In genomic region chr6:162728177-162728571, GRCh38 we compare ENCODE assay signal across 8 cellular contexts. TPM values are rescaled to one million over a fixed set of nuclear protein-coding genes. Genes with fewer than 3 reads are reported as not detected.
A peak's percentile ranks its signal among the peaks of the same experiment; 100 is the strongest.
DNase-seq lines count a peak whose midpoint lies in the region; ATAC-seq, FAIRE-seq and TF ChIP-seq lines count a peak whose summit lies in the region.

No MANE protein-coding gene starts in this region.

- CTCF ChIA-PET in PC-9 (lab: Charles Lee) (no interaction called here), H1 (lab: Charles Lee; ENCODE audit: partially characterized antibody) (no interaction called here)

- no peak overlapping the region for H2BK5ac ChIP-seq in H1 (ENCODE audit: low read depth, low read length)

- no TSS peak for BruUV-seq in PC-9 (replicated peaks; lab: Mats Ljungman, UMichigan)

- no peak overlapping the region for H3K4ac ChIP-seq in H1 (replicated peaks; ENCODE audit: insufficient read length, low read depth, low read length)

- no peak overlapping the region for H3K23ac ChIP-seq in H1 (ENCODE audit: insufficient read length)

- no peak overlapping the region for H4K91ac ChIP-seq in H1 (replicated peaks; ENCODE audit: insufficient read length, low read length)

- H3K56ac ChIP-seq in H1 (replicated peaks; ENCODE audit: insufficient read length, low read depth, low read length) = no peak overlapping the region

- H3K27me3 ChIP-seq in BLaER1 (no peaks in the 10 kb centered on the region), PC-9 (ENCODE audit: insufficient read depth, low read depth) (no peaks in the 10 kb centered on the region), H1 (replicated peaks in 1 of 4; ENCODE audit: control insufficient read depth in 3 of 4, extremely low read depth in 1 of 4, insufficient read depth in 3 of 4, low read length in 3 of 4) (no peaks in the 10 kb centered on the region; a peak in 2 of 7 replicates)

- intact Hi-C loops in PC-9 (cut with micrococcal nuclease; ENCODE audit: unreplicated experiment) = no loop called here

- FAIRE-seq in H1 (lab: Jason Lieb, UNC) = no peak

- no peak overlapping the region for H2AK5ac ChIP-seq in H1 (ENCODE audit: low read depth, low read length)

- H3K79me2 ChIP-seq in PC-9 (ENCODE audit: low read depth) = no peaks in the 10 kb centered on the region
- H3K79me2 ChIP-seq in H1 (ENCODE audit: control insufficient read depth in 1 of 2, insufficient read depth in 2 of 2, low read length in 2 of 2) = no peaks in the 10 kb centered on the region

- H2BK120ac ChIP-seq in H1 (replicated peaks; ENCODE audit: low read depth, low read length) = no peak overlapping the region

- WGBS in H1 (ENCODE audit: extremely low coverage in 1 of 2, insufficient coverage in 1 of 2, insufficient read length in 1 of 2, insufficient replicate concordance in 2 of 2, low coverage in 1 of 2, low lambda C conversion rate in 2 of 2, missing lambda C conversion rate in 1 of 2), 2 experiments = 71% methylated on average over 7 of the region's 7 CpGs; no CpG with 5 or more reads in 1 of the 2 experiments

- no peak overlapping the region for H3K14ac ChIP-seq in H1 (ENCODE audit: insufficient read length)

- no peaks in the 10 kb centered on the region for H3K23me2 ChIP-seq in H1 (ENCODE audit: low read depth, low read length)

- H2BK20ac ChIP-seq in H1 (ENCODE audit: low read length) = no peak overlapping the region

- H2BK15ac ChIP-seq in H1 (ENCODE audit: low read length) = no peak overlapping the region

- TF ChIP-seq POLR2A in H1 (IDR thresholded peaks at IDR 0.05; ENCODE audit: control extremely low read depth in 1 of 2, low read depth in 2 of 2, low read length in 2 of 2) = no peak

- no peaks in the 10 kb centered on the region for H3K9me2 ChIP-seq in PC-9 (ENCODE audit: insufficient read depth)

- TF ChIP-seq EP300 in H1 (IDR thresholded peaks at IDR 0.05; ENCODE audit: borderline replicate concordance in 1 of 2, low read depth in 2 of 2, low read length in 2 of 2) = no peak

- H3K36me3 ChIP-seq in BLaER1 (no peaks in the 10 kb centered on the region), PC-9 (ENCODE audit: low read depth) (no peaks in the 10 kb centered on the region), H1 (ENCODE audit: control insufficient read depth in 2 of 4, insufficient read depth in 4 of 4, low read length in 3 of 4) (no peaks in the 10 kb centered on the region)

- no peaks in the 10 kb centered on the region for H3F3A ChIP-seq in PC-9 (ENCODE audit: insufficient read depth, low read depth)

- H3K4me2 ChIP-seq in BLaER1 = peak overlapping the region; percentile 82
- peak overlapping the region; percentile 77 for H3K4me2 ChIP-seq in PC-9
- H3K4me2 ChIP-seq in H1 (ENCODE audit: insufficient read depth in 1 of 2, low read depth in 2 of 2, low read length in 2 of 2) = peak overlapping the region; percentile 57 to 60

- POLR2A ChIA-PET in PC-9 (lab: Charles Lee; ENCODE audit: unreplicated experiment) = no interaction called here
- POLR2A ChIA-PET in H1 (lab: Charles Lee; ENCODE audit: partially characterized antibody) = no interaction called here

- H3K9me3 ChIP-seq in BLaER1 (0 out of 2 replicates have a peak, but pooled peaks cover 3% of the 10 kb centered on the region), PC-9 (ENCODE audit: insufficient read depth, low read depth) (no peaks in the 10 kb centered on the region), H1 (ENCODE audit: insufficient read depth in 2 of 2, low read depth in 1 of 2, low read length in 1 of 2) (no peaks in the 10 kb centered on the region)

- H3K4me1 ChIP-seq in BLaER1 (no peaks in the 10 kb centered on the region), PC-9 (replicated peaks; ENCODE audit: insufficient read depth) (0 out of 2 replicates have a peak, but pooled peaks cover 5% of the 10 kb centered on the region), H1 (replicated peaks in 1 of 4; ENCODE audit: control insufficient read depth in 3 of 4, insufficient read depth in 4 of 4, low read length in 3 of 4) (no peaks in the 10 kb centered on the region; a peak in 1 of 7 replicates)

- H3K9ac ChIP-seq in BLaER1 (no peak overlapping the region), H1 (replicated peaks in 1 of 4; ENCODE audit: extremely low read depth in 1 of 4, low read depth in 3 of 4, low read length in 3 of 4) (no peak overlapping the region; a peak in 1 of 7 replicates)

- no peak overlapping the region for H2BK12ac ChIP-seq in H1 (ENCODE audit: low read depth, low read length)

- H4K20me1 ChIP-seq in BLaER1 = no peaks in the 10 kb centered on the region
- H4K20me1 ChIP-seq in PC-9 (ENCODE audit: insufficient read depth) = no peaks in the 10 kb centered on the region
- H4K20me1 ChIP-seq in H1 (replicated peaks in 1 of 2; ENCODE audit: control insufficient read depth in 1 of 2, insufficient read depth in 2 of 2, low read length in 2 of 2) = no peaks in the 10 kb centered on the region

- TF ChIP-seq CTCF in PC-9 (conservative IDR thresholded peaks at IDR 0.05) = no peak
- TF ChIP-seq CTCF in H1 (IDR thresholded peaks at IDR 0.05; ENCODE audit: control extremely low read depth in 1 of 3, insufficient read depth in 1 of 3, low read depth in 1 of 3, low read length in 3 of 3) = no peak
- TF ChIP-seq CTCF in omental fat pad (IDR thresholded peaks at IDR 0.05) = no peak

- no peak overlapping the region for H3K27ac ChIP-seq in BLaER1
- H3K27ac ChIP-seq in PC-9 = no peak overlapping the region
- H3K27ac ChIP-seq in H1 (ENCODE audit: low read depth, low read length) = peak overlapping the region; percentile 68; the same call in 1 of the 2 replicates

- no peak for DNase-seq in PC-9
- DNase-seq in H1 (ENCODE audit: low read depth in 1 of 2, low spot score in 2 of 2) = no peak
- DNase-seq in omental fat pad (ENCODE audit: low spot score) = no peak
- no peak for DNase-seq in mucosa of gallbladder (ENCODE audit: low spot score)
- DNase-seq in NCI-H510A (lab: John Stamatoyannopoulos, UW) = no peak
- DNase-seq in HPDE6-E6E7 (ENCODE audit: extremely low spot score) = no peak

- H3K79me1 ChIP-seq in H1 (ENCODE audit: low read depth, low read length) = no peaks in the 10 kb centered on the region

- 0 out of 2 replicates have a peak overlapping the region, but pooled peaks have one; percentile 83 for H3K4me3 ChIP-seq in BLaER1
- H3K4me3 ChIP-seq in PC-9 = peak overlapping the region; percentile 35; the same call in 1 of the 2 replicates
- peak overlapping the region in 3 of 4 experiments; percentile 8 to 45 (median 29); a peak in 4 of 8 replicates for H3K4me3 ChIP-seq in H1 (ENCODE audit: extremely low read depth in 1 of 4, insufficient read depth in 2 of 4, low read depth in 3 of 4, low read length in 4 of 4)

- no peak overlapping the region for H4K5ac ChIP-seq in H1 (ENCODE audit: insufficient read length, low read depth, low read length)

- no peak for TF ChIP-seq RAD21 in H1 (IDR thresholded peaks at IDR 0.05 in 1 of 2, conservative IDR thresholded peaks at IDR 0.05 in 1 of 2; ENCODE audit: low read depth in 2 of 2, low read length in 2 of 2)

- no peak overlapping the region for H4K8ac ChIP-seq in H1 (ENCODE audit: extremely low read depth, insufficient read depth, low read length)

- peak overlapping the region; percentile 48; the same call in 1 of the 2 replicates for H2AFZ ChIP-seq in PC-9
- H2AFZ ChIP-seq in H1 (ENCODE audit: low read length) = peak overlapping the region; percentile 91

- no peak overlapping the region for H3K18ac ChIP-seq in H1 (ENCODE audit: extremely low read depth, low read length)

- ATAC-seq in omental fat pad (ENCODE audit: low FRiP score) (peak; percentile 15), GM21360 (IDR thresholded peaks at IDR 0.05; ENCODE audit: unreplicated experiment) (no peak)

TF ChIP-seq in H1, 55 proteins besides CTCF, POLR2A, EP300 and RAD21 (continues in another document):
- TF ChIP-seq GABPA (IDR thresholded peaks at IDR 0.05; ENCODE audit: borderline replicate concordance, insufficient read depth, low read length) (no peak), CREB1 (IDR thresholded peaks at IDR 0.05) (no peak), BCL11A (IDR thresholded peaks at IDR 0.05; ENCODE audit: low read depth in 2 of 2, low read length in 2 of 2) (no peak), SP4 (IDR thresholded peaks at IDR 0.05; ENCODE audit: low read length) (no peak), TEAD4 (IDR thresholded peaks at IDR 0.05; ENCODE audit: low read depth, low read length) (no peak), SIRT6 (IDR thresholded peaks at IDR 0.05; ENCODE audit: low read length) (no peak), SRF (IDR thresholded peaks at IDR 0.05; ENCODE audit: low read depth, low read length) (no peak), RXRA (IDR thresholded peaks at IDR 0.05; ENCODE audit: insufficient read depth, low read depth, low read length) (no peak), TAF7 (optimal IDR thresholded peaks at IDR 0.05; ENCODE audit: borderline replicate concordance, low read depth, low read length) (no peak), JUND (IDR thresholded peaks at IDR 0.05; ENCODE audit: low read length) (no peak), GTF2F1 (IDR thresholded peaks at IDR 0.05; ENCODE audit: borderline replicate concordance, low read depth, low read length) (no peak)

RNA-seq across cellular contexts. Expression of gene PACRG, which starts 0.4 kb away (rescaled TPM):
- total RNA-seq in PC-9 (2021) (not detected in 2 replicates), omental fat pad (1 to 10 TPM in 2 of 4 donors, under 1 TPM in 1, not detected in 1; 0.48 to 2.5 (median 1.3) TPM), mucosa of gallbladder (3.2 TPM)
- total RNA-seq in H1 (2021; fragmentation: NEBNext Ultra II Directional; extraction: Animal tissue kit (Norgen Biotek cat#: 25700)) = 0.54 TPM in 1 of 2 replicates, not detected in the other
- 0.17 and 0.44 TPM in 2 replicates for polyA plus RNA-seq in H1 (2011; rRNA removed)
- polyA plus RNA-seq in H1 (2011; cell fraction: cytosol; rRNA removed) = 0.30 TPM
- polyA plus RNA-seq in H1 (2011; cell fraction: nucleus; rRNA removed) = 0.50 TPM
- polyA plus RNA-seq in H1 (2012, experiment 1 of 2) = 0.28 to 0.76 TPM (median 0.69 TPM) in 3 of 4 replicates, not detected in the other
- polyA plus RNA-seq in H1 (2012, experiment 2 of 2) = 0.29 TPM
- polyA plus RNA-seq in H1 (2013, experiment 1 of 2) = 0.28 TPM
- 0.22 TPM for polyA plus RNA-seq in H1 (2013, experiment 2 of 2)
- 0.41 and 0.91 TPM in 2 replicates for polyA minus RNA-seq in H1 (2011; rRNA and poly(A)+ RNA removed)
- polyA minus RNA-seq in H1 (2011; cell fraction: cytosol; rRNA and poly(A)+ RNA removed) = not detected
- polyA minus RNA-seq in H1 (2011; cell fraction: nucleus; rRNA and poly(A)+ RNA removed) = 3.9 TPM

RNA-seq across cellular contexts. Expression of gene PRKN, which starts 0.6 kb away (rescaled TPM):
- not detected in 2 replicates for total RNA-seq in PC-9 (2021)
- 0.08 and 0.13 TPM in 2 replicates for total RNA-seq in H1 (2021; fragmentation: NEBNext Ultra II Directional; extraction: Animal tissue kit (Norgen Biotek cat#: 25700))
- 0.19 and 0.29 TPM in 2 replicates for polyA plus RNA-seq in H1 (2011; rRNA removed)
- 0.34 TPM for polyA plus RNA-seq in H1 (2011; cell fraction: cytosol; rRNA removed)
- polyA plus RNA-seq in H1 (2011; cell fraction: nucleus; rRNA removed) = 0.41 TPM
- polyA plus RNA-seq in H1 (2012, experiment 1 of 2) = 0.22 to 0.28 TPM (median 0.23 TPM) in 3 of 4 replicates, not detected in the other
- polyA plus RNA-seq in H1 (2012, experiment 2 of 2) = 0.14 TPM
- 0.39 TPM for polyA plus RNA-seq in H1 (2013, experiment 1 of 2)
- 0.28 TPM for polyA plus RNA-seq in H1 (2013, experiment 2 of 2)
- 1.5 and 2.7 TPM in 2 replicates for polyA minus RNA-seq in H1 (2011; rRNA and poly(A)+ RNA removed)
- polyA minus RNA-seq in H1 (2011; cell fraction: cytosol; rRNA and poly(A)+ RNA removed) = not detected
- 10.2 TPM for polyA minus RNA-seq in H1 (2011; cell fraction: nucleus; rRNA and poly(A)+ RNA removed)
- total RNA-seq in omental fat pad = 10 to 100 TPM in 3 of 4 donors, 1 to 10 TPM in 1; 8.4 to 44.8 (median 12.6) TPM
- total RNA-seq in mucosa of gallbladder = 9.3 TPM

Comparison
In these comparisons a context has a peak if more than half of its experiments do, and no peak if none do; other contexts are left out.
1. H3K4me3 ChIP-seq: peak in every context shown above with its lines; median percentile 83 in BLaER1; 35 in PC-9; 29 in H1.